ENCODE assay signal across 12 cellular contexts in the genomic region with DNA sequence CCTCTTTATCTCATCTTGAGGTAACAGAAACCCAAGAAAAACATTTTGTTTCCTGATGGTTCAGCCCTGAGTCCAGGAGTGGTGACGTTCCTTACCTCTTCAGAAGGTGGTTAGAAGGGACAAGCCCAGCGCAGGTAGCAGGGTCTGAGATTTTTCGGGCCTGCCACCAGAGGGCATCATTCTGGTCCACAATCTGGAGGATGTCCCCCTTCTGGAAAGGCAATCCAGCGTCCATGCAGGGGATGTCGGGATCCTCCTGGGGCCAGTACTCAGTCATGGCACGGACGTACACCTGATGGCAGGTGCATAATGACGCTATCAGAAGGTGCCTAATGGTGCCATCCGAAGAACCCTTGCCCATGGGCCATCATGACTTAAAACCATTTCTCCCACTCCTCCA. TPM values are rescaled to one million over a fixed set of nuclear protein-coding genes. Genes with fewer than 3 reads are reported as not detected.
DNase-seq lines count a peak whose midpoint lies in the region; ATAC-seq and TF ChIP-seq lines count a peak whose summit lies in the region.
"Had no signal": no experiment of that assay in that cellular context is flagged by ENCODE, and none has a peak within 500 bp of the region (broad histone marks: within the 10 kb centered on the region; RNA-seq: fewer than 3 reads in every experiment).

No MANE protein-coding gene starts in this region.

- no peaks in the 10 kb centered on the region for H3K36me3 Mint-ChIP-seq in H9 (ENCODE audit: insufficient read depth in 1 of 3, low read depth in 3 of 3)
- H3K36me3 Mint-ChIP-seq: naive B cell had no signal

- H3K18ac ChIP-seq in H9 (ENCODE audit: insufficient read length, low read depth, low read length): no peak overlapping the region

- no peak overlapping the region for H2BK5ac ChIP-seq in H9 (ENCODE audit: insufficient read length, low read length)

- no peaks in the 10 kb centered on the region for H3K9me3 Mint-ChIP-seq in H9
- H3K9me3 Mint-ChIP-seq: central memory CD8-positive, alpha-beta T cell; naive B cell had no signal

- H3K36me3 ChIP-seq in WERI-Rb-1 (no peaks in the 10 kb centered on the region), gastrocnemius medialis (no peaks in the 10 kb centered on the region)
- H3K36me3 ChIP-seq: BLaER1 had no signal

- no peaks in the 10 kb centered on the region for H3K79me1 ChIP-seq in H9 (ENCODE audit: insufficient read depth, low read depth, low read length, poor library complexity, severe bottlenecking)

- no peak overlapping the region for H3K9ac ChIP-seq in H9 (ENCODE audit: extremely low read depth, insufficient read length, low read length)
- H3K9ac ChIP-seq: BLaER1 had no signal

- no peak overlapping the region for H3T11ph ChIP-seq in H9 (ENCODE audit: low read length)

- no peak overlapping the region for H2BK120ac ChIP-seq in H9 (ENCODE audit: low read depth, low read length, poor library complexity, severe bottlenecking)

- H3K4ac ChIP-seq in H9 (ENCODE audit: low read depth, low read length): no peak overlapping the region

- H3K27ac Mint-ChIP-seq in H9: no peak overlapping the region
- H3K27ac Mint-ChIP-seq: naive B cell had no signal

- H2BK15ac ChIP-seq in H9 (ENCODE audit: low read depth, low read length): no peak overlapping the region

- TF ChIP-seq POLR2A in gastrocnemius medialis (IDR thresholded peaks at IDR 0.05): no peak

- no peaks in the 10 kb centered on the region for H3K27me3 ChIP-seq in H9 (ENCODE audit: insufficient read depth, low read length)
- H3K27me3 ChIP-seq in WERI-Rb-1 (ENCODE audit: insufficient read depth, low read depth, severe bottlenecking): no peaks in the 10 kb centered on the region
- no peaks in the 10 kb centered on the region for H3K27me3 ChIP-seq in gastrocnemius medialis
- H3K27me3 ChIP-seq: BLaER1 had no signal

- peak; percentile 90 for TF ChIP-seq CTCF in H9 (conservative IDR thresholded peaks at IDR 0.05)
- TF ChIP-seq CTCF in WERI-Rb-1 (IDR thresholded peaks at IDR 0.05; ENCODE audit: low read depth, low read length): peak; percentile 69
- TF ChIP-seq CTCF in gastrocnemius medialis (IDR thresholded peaks at IDR 0.05 in 4 of 5, conservative IDR thresholded peaks at IDR 0.05 in 1 of 5): no peak

- ATAC-seq in gastrocnemius medialis: no peak
- ATAC-seq in HG03196 (IDR thresholded peaks at IDR 0.05; ENCODE audit: unreplicated experiment): no peak

- H3K27ac ChIP-seq in H9 (ENCODE audit: insufficient read length, low read depth, low read length): no peak overlapping the region
- no peak overlapping the region for H3K27ac ChIP-seq in WERI-Rb-1
- no peak overlapping the region for H3K27ac ChIP-seq in gastrocnemius medialis
- H3K27ac ChIP-seq: BLaER1, SK-N-MC had no signal

- H3K56ac ChIP-seq in H9 (ENCODE audit: insufficient read length, low read depth, low read length): no peak overlapping the region

- H3K4me1 ChIP-seq in H9 (ENCODE audit: insufficient read depth, low read length) (peaks cover 2% of the 10 kb centered on the region; the same call in 1 of the 2 replicates), gastrocnemius medialis (no peaks in the 10 kb centered on the region)

- no peak overlapping the region for H3K14ac ChIP-seq in H9 (ENCODE audit: insufficient read depth, low read length)

- no peak overlapping the region for H4K91ac ChIP-seq in H9 (ENCODE audit: insufficient read length, low read depth, low read length)

- peaks cover 1 to 2% of the 10 kb centered on the region in 2 experiments for H3K4me1 Mint-ChIP-seq in H9
- H3K4me1 Mint-ChIP-seq: central memory CD8-positive, alpha-beta T cell; naive B cell had no signal

- H2BK20ac ChIP-seq in H9 (ENCODE audit: low read depth, low read length, poor library complexity, severe bottlenecking): no peak overlapping the region

- no peak overlapping the region for H3K4me3 ChIP-seq in WERI-Rb-1 (ENCODE audit: low read depth, low read length)
- no peak overlapping the region for H3K4me3 ChIP-seq in gastrocnemius medialis
- H3K4me3 ChIP-seq: BLaER1, SK-N-MC had no signal

- H2BK12ac ChIP-seq in H9 (ENCODE audit: insufficient read length, low read depth, low read length): no peak overlapping the region

- no peak overlapping the region for H4K8ac ChIP-seq in H9 (replicated peaks; ENCODE audit: insufficient read length, low read depth, low read length)

- H2AK5ac ChIP-seq in H9 (ENCODE audit: insufficient read length, low read length): no peak overlapping the region

- no CpG with 5 or more reads among the region's 9 CpGs for WGBS in H9 (ENCODE audit: extremely low coverage, insufficient read length, low lambda C conversion rate)

- H3K23ac ChIP-seq in H9 (ENCODE audit: insufficient read length, low read depth, low read length): no peak overlapping the region

- no peaks in the 10 kb centered on the region for H4K20me1 ChIP-seq in H9 (ENCODE audit: control insufficient read depth, insufficient read depth, insufficient read length)
- H4K20me1 ChIP-seq: BLaER1 had no signal

- no peaks in the 10 kb centered on the region for H3K79me2 ChIP-seq in H9 (ENCODE audit: insufficient read depth, low read length)

- in situ Hi-C loops in gastrocnemius medialis (cut with MboI; ENCODE audit: low sequenced_read_pairs in 4 of 4): no loop called here

- H3K4me3 Mint-ChIP-seq in H9: no peak overlapping the region
- H3K4me3 Mint-ChIP-seq: central memory CD8-positive, alpha-beta T cell; naive B cell had no signal

- DNase-seq in NCI-H146 (lab: John Stamatoyannopoulos, UW): peak; percentile 1
- DNase-seq in NCI-H146 treated with DMSO at 0.1 percent for 48 hours (lab: John Stamatoyannopoulos, UW; ENCODE audit: unreplicated experiment): no peak
- DNase-seq in H9: peak; percentile 82
- peak; percentile 61 for DNase-seq in WERI-Rb-1
- DNase-seq in left kidney (ENCODE audit: low read depth, low spot score): peak; percentile 42
- DNase-seq in NCI-H187 treated with DMSO at 0.1 percent for 48 hours (lab: John Stamatoyannopoulos, UW): no peak
- no peak for DNase-seq in gastrocnemius medialis
- DNase-seq: naive B cell had no signal

- no peak overlapping the region for H4K5ac ChIP-seq in H9 (ENCODE audit: insufficient read length, low read depth, low read length)

- no peak overlapping the region for H3K4me2 ChIP-seq in H9 (ENCODE audit: insufficient read depth, insufficient read length, low read length)
- H3K4me2 ChIP-seq: BLaER1 had no signal

- intact Hi-C loops in gastrocnemius medialis (cut with DNase I; ENCODE audit: low total_unique reads): no loop called here

- no peaks in the 10 kb centered on the region for H3K9me3 ChIP-seq in H9 (ENCODE audit: control insufficient read depth, low read depth, low read length)
- H3K9me3 ChIP-seq in WERI-Rb-1 (ENCODE audit: severe bottlenecking): no peaks in the 10 kb centered on the region
- H3K9me3 ChIP-seq in gastrocnemius medialis: no peaks in the 10 kb centered on the region
- H3K9me3 ChIP-seq: BLaER1 had no signal

- H2AFZ ChIP-seq in H9 (ENCODE audit: low read length): no peak overlapping the region

- H3K27me3 Mint-ChIP-seq in H9 (ENCODE audit: low read depth): peaks cover 3% of the 10 kb centered on the region

- H3K23me2 ChIP-seq in H9 (ENCODE audit: insufficient read length, low read depth, low read length, poor library complexity, severe bottlenecking): no peaks in the 10 kb centered on the region

RNA-seq across cellular contexts. Expression of a gene that starts 17.7 kb away (rescaled TPM):
- total RNA-seq in H9 (2021) (not detected in 2 replicates), gastrocnemius medialis (under 1 TPM in 1 of 4 donors, not detected in 3; 0.33 TPM)

RNA-seq across cellular contexts. Expression of a gene that starts 37.4 kb away (rescaled TPM):
- total RNA-seq in H9 (2021) (37.7 and 38.4 TPM in 2 replicates), gastrocnemius medialis (10 to 100 TPM; 12.4 to 19.0 (median 14.5) TPM)

Comparison
In these comparisons a context has a peak if more than half of its experiments do, and no peak if none do; other contexts are left out.
1. DNase-seq: peak in NCI-H146 (single experiment), H9 (single experiment), WERI-Rb-1 (single experiment) and left kidney (single experiment); none in NCI-H146 treated with DMSO at 0.1 percent for 48 hours (single experiment), NCI-H187 treated with DMSO at 0.1 percent for 48 hours (single experiment) and gastrocnemius medialis (0 of 2).
2. CTCF ChIP-seq: peak in H9 (single experiment) and WERI-Rb-1 (single experiment); none in gastrocnemius medialis (0 of 5).